In the genomic region with DNA sequence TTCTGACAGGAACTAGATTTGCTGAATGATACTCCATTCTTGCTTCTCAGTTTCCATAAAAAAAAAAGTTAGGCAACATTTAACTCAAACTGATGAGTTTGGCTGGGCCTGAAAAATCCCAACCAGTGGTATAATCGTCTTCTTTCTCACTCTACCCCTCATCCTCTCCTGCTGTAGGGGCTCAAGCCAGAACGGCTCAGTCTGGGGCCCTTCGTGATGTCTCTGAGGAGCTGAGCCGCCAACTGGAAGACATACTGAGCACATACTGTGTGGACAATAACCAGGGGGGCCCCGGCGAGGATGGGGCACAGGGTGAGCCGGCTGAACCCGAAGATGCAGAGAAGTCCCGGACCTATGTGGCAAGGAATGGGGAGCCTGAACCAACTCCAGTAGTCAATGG, we compare ENCODE assay signal across 9 cellular contexts. TPM values are rescaled to one million over a fixed set of nuclear protein-coding genes. Genes with fewer than 3 reads are reported as not detected.
DNase-seq lines count a peak whose midpoint lies in the region; ATAC-seq and TF ChIP-seq lines count a peak whose summit lies in the region.
"Had no signal": no experiment of that assay in that cellular context is flagged by ENCODE, and none has a peak within 500 bp of the region (broad histone marks: within the 10 kb centered on the region; RNA-seq: fewer than 3 reads in every experiment).

No MANE protein-coding gene starts in this region.

- H3K36me3 ChIP-seq in DND-41 (ENCODE audit: insufficient read depth, low read length) (peaks cover 51% of the 10 kb centered on the region), PC-9 (ENCODE audit: low read depth) (peaks cover 42% of the 10 kb centered on the region)

- peak overlapping the region; percentile 94 for H3K27ac ChIP-seq in DND-41 (ENCODE audit: low read length)
- H3K27ac ChIP-seq in PC-9: no peak overlapping the region

- POLR2A ChIA-PET in PC-9 (lab: Charles Lee; ENCODE audit: unreplicated experiment): interaction anchor here (0.6 to 1.0 kb wide), 2 partner anchors 108 to 116 kb away, joined by 3 to 8 read pairs; partner anchors contain the start of gene TMEM39B

- DNase-seq in DND-41 (no peak), PC-9 (no peak), epithelial cell of esophagus (ENCODE audit: low read depth) (no peak), progenitor cell of endocrine pancreas (ENCODE audit: low spot score, unreplicated experiment) (no peak), NCI-H345 treated with DMSO at 0.1 percent for 48 hours (lab: John Stamatoyannopoulos, UW; ENCODE audit: unreplicated experiment) (no peak), DMS153 treated with DMSO at 0.1 percent for 48 hours (lab: John Stamatoyannopoulos, UW; ENCODE audit: unreplicated experiment) (no peak), SW 1271 (lab: John Stamatoyannopoulos, UW) (no peak), 8988T (no peak)
- DNase-seq: NCI-H1048 had no signal

- H3K79me2 ChIP-seq in DND-41 (ENCODE audit: insufficient read depth, low read length) (peaks cover 59% of the 10 kb centered on the region), PC-9 (ENCODE audit: low read depth) (peaks cover 52% of the 10 kb centered on the region)

- no peaks in the 10 kb centered on the region for H3K27me3 ChIP-seq in DND-41 (ENCODE audit: insufficient read depth, low read length, poor library complexity)
- no peaks in the 10 kb centered on the region for H3K27me3 ChIP-seq in PC-9 (ENCODE audit: insufficient read depth, low read depth)

- H3K4me1 Mint-ChIP-seq in progenitor cell of endocrine pancreas (ENCODE audit: low read depth): peaks cover 15% of the 10 kb centered on the region

- H3K36me3 Mint-ChIP-seq in progenitor cell of endocrine pancreas (ENCODE audit: insufficient read depth): peaks cover 15% of the 10 kb centered on the region

- peaks cover 24% of the 10 kb centered on the region for H4K20me1 ChIP-seq in DND-41 (ENCODE audit: insufficient read depth, low read length)
- H4K20me1 ChIP-seq in PC-9 (ENCODE audit: insufficient read depth): peaks cover 16% of the 10 kb centered on the region; the same call in 1 of the 2 replicates

- H3K4me1 ChIP-seq in DND-41 (ENCODE audit: insufficient read depth, low read length) (peaks cover 62% of the 10 kb centered on the region), PC-9 (replicated peaks; ENCODE audit: insufficient read depth) (peaks cover 29% of the 10 kb centered on the region)

- no peaks in the 10 kb centered on the region for H3K9me3 ChIP-seq in DND-41 (ENCODE audit: insufficient read depth, low read length, severe bottlenecking)
- H3K9me3 ChIP-seq in PC-9 (ENCODE audit: insufficient read depth, low read depth): no peaks in the 10 kb centered on the region

- CTCF ChIA-PET in PC-9 (lab: Charles Lee): no interaction called here

- H2AFZ ChIP-seq in DND-41 (ENCODE audit: low read depth, low read length) (no peak overlapping the region), PC-9 (no peak overlapping the region)

- TF ChIP-seq CTCF in DND-41 (IDR thresholded peaks at IDR 0.05; ENCODE audit: borderline replicate concordance, extremely low read depth, low read length, poor library complexity, severe bottlenecking) (no peak), PC-9 (conservative IDR thresholded peaks at IDR 0.05) (no peak), epithelial cell of esophagus (IDR thresholded peaks at IDR 0.05; ENCODE audit: insufficient read depth, low read depth, low read length, missing control alignments) (no peak), progenitor cell of endocrine pancreas (IDR thresholded peaks at IDR 0.05; ENCODE audit: unreplicated experiment) (no peak)

- peak overlapping the region; percentile 95 for H3K9ac ChIP-seq in DND-41 (ENCODE audit: low read depth, low read length)

- intact Hi-C loops in PC-9 (cut with micrococcal nuclease; ENCODE audit: unreplicated experiment): no loop called here

- H3K27me3 Mint-ChIP-seq in progenitor cell of endocrine pancreas: no peaks in the 10 kb centered on the region

- H3K4me2 ChIP-seq in DND-41 (ENCODE audit: insufficient read depth, low read length): peak overlapping the region; percentile 98
- peak overlapping the region; percentile 84 for H3K4me2 ChIP-seq in PC-9

- no peaks in the 10 kb centered on the region for H3K9me3 Mint-ChIP-seq in progenitor cell of endocrine pancreas (ENCODE audit: low read depth)

- peak overlapping the region; percentile 96 for H3K27ac Mint-ChIP-seq in progenitor cell of endocrine pancreas

- H3K4me3 ChIP-seq in DND-41 (ENCODE audit: low read depth in 1 of 2, low read length in 2 of 2) (peak overlapping the region; percentile 92 to 95; a peak in 3 of 4 replicates), PC-9 (peak overlapping the region; percentile 93), epithelial cell of esophagus (ENCODE audit: low read length) (peak overlapping the region; percentile 47)

- no peaks in the 10 kb centered on the region for H3K9me2 ChIP-seq in PC-9 (ENCODE audit: insufficient read depth)

- peaks cover 43% of the 10 kb centered on the region for H3F3A ChIP-seq in PC-9 (ENCODE audit: insufficient read depth, low read depth)

- H3K4me3 Mint-ChIP-seq in progenitor cell of endocrine pancreas (ENCODE audit: low read depth): peak overlapping the region; percentile 92

- no TSS peak for BruUV-seq in PC-9 (replicated peaks; lab: Mats Ljungman, UMichigan)

- ATAC-seq in DND-41 (ENCODE audit: insufficient read depth, low read depth): no peak

RNA-seq across cellular contexts. Expression of gene TXLNA, which starts 1.6 kb away (rescaled TPM):
- total RNA-seq in PC-9 (2021) (32.0 and 45.8 TPM in 2 replicates), progenitor cell of endocrine pancreas (55.2 and 55.6 TPM in 2 replicates)

RNA-seq across cellular contexts. Expression of gene CCDC28B, which starts 19.3 kb away (rescaled TPM):
- total RNA-seq in PC-9 (2021) (4.4 and 4.7 TPM in 2 replicates), progenitor cell of endocrine pancreas (15.5 and 16.5 TPM in 2 replicates)

RNA-seq across cellular contexts. Expression of gene IQCC, which starts 24.4 kb away (rescaled TPM):
- total RNA-seq in PC-9 (2021): 4.9 and 5.0 TPM in 2 replicates
- 5.1 and 5.6 TPM in 2 replicates for total RNA-seq in progenitor cell of endocrine pancreas

RNA-seq across cellular contexts. Expression of gene DCDC2B, which starts 27.8 kb away (rescaled TPM):
- total RNA-seq in PC-9 (2021): not detected in 2 replicates
- total RNA-seq in progenitor cell of endocrine pancreas: not detected in 2 replicates

RNA-seq across cellular contexts. Expression of gene TMEM234, which starts 41.1 kb away (rescaled TPM):
- total RNA-seq in PC-9 (2021): 14.1 and 18.1 TPM in 2 replicates
- 43.2 and 49.2 TPM in 2 replicates for total RNA-seq in progenitor cell of endocrine pancreas
